In the genomic region with DNA sequence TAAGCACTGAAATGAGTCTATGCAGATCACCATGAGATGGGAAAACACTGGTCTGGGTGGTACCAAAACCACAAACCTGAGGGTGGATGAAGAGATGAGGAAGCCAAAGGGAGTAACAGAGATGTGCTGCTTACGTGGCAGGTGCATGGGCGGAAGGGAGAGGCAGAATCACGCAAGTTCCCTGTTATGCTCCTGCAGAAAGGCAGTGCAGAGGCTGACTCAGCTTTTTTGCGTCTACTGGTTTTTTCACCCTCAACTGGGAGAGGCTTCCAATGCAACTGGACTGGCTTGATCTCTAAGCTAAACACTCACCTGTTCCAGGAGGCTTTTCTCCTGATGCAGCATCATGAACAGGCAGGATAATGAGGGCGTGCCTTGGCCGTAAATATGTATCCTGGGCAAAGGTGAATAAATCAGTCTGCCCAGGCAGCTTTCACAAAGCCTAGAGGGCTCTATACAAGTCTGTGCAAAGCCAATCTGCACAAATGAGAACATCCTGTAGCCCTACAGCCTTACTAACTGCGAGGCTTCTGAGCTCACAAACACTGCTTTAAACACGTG, we compare ENCODE assay signal across 8 cellular contexts.
DNase-seq lines count a peak whose midpoint lies in the region; ATAC-seq, FAIRE-seq and TF ChIP-seq lines count a peak whose summit lies in the region.

No MANE protein-coding gene starts in this region.

- H3K36me3 Mint-ChIP-seq in activated T-helper 1 cell treated with anti-CD3 and anti-CD28 coated beads, Interleukin-12 subunit alpha, Interleukin-12 subunit beta, Interleukin-2, Interleukin-4 antibody, amounts not matched to agents 30 ng/mL and 10 ng/mL and 1 ng/mL, durations not matched to agents 14 hours and 24 hours and 36 hours (ENCODE audit: low read depth): peaks cover 28% of the 10 kb centered on the region

- H3K9me3 ChIP-seq in small intestine (ENCODE audit: control insufficient read depth, low read depth): no peaks in the 10 kb centered on the region

- no peak for TF ChIP-seq POLR2A in NB4 (IDR thresholded peaks at IDR 0.05; ENCODE audit: extremely low read depth, insufficient read length)

- peak; percentile 32 for DNase-seq in NB4 (ENCODE audit: low read depth)
- DNase-seq in activated T-helper 1 cell treated with anti-CD3 and anti-CD28 coated beads, Interleukin-12 subunit alpha, Interleukin-12 subunit beta, Interleukin-2, Interleukin-4 antibody, amounts not matched to agents 30 ng/mL and 10 ng/mL and 1 ng/mL, durations not matched to agents 14 hours and 24 hours and 36 hours (ENCODE audit: low spot score): peak; percentile 59
- peak; percentile 99 for DNase-seq in small intestine
- DNase-seq in epidermal melanocyte (ENCODE audit: insufficient read length, low spot score): no peak
- DNase-seq in NCI-H1105 treated with DMSO at 0.1 percent for 48 hours (lab: John Stamatoyannopoulos, UW): no peak
- no peak for DNase-seq in NCI-H1436 treated with DMSO at 0.1 percent for 48 hours (lab: John Stamatoyannopoulos, UW)
- DNase-seq in SKM-1 treated with dmso at 0.1 percent for 144 hours (lab: John Stamatoyannopoulos, UW; ENCODE audit: unreplicated experiment): no peak

- H3K9me3 Mint-ChIP-seq in activated T-helper 1 cell treated with anti-CD3 and anti-CD28 coated beads, Interleukin-12 subunit alpha, Interleukin-12 subunit beta, Interleukin-2, Interleukin-4 antibody, amounts not matched to agents 30 ng/mL and 10 ng/mL and 1 ng/mL, durations not matched to agents 14 hours and 24 hours and 36 hours: peaks cover 5% of the 10 kb centered on the region

- H3K27me3 ChIP-seq in small intestine (ENCODE audit: control insufficient read depth in 2 of 2, insufficient read depth in 2 of 2, low read length in 2 of 2): no peaks in the 10 kb centered on the region

- H3K4me1 Mint-ChIP-seq in activated T-helper 1 cell treated with anti-CD3 and anti-CD28 coated beads, Interleukin-12 subunit alpha, Interleukin-12 subunit beta, Interleukin-2, Interleukin-4 antibody, amounts not matched to agents 30 ng/mL and 10 ng/mL and 1 ng/mL, durations not matched to agents 14 hours and 24 hours and 36 hours (ENCODE audit: low read depth): peaks cover 81% of the 10 kb centered on the region

- intact Hi-C loops in activated T-helper 1 cell treated with anti-CD3 and anti-CD28 coated beads, Interleukin-12 subunit alpha, Interleukin-12 subunit beta, Interleukin-2, Interleukin-4 antibody, amounts not matched to agents 30 ng/mL and 10 ng/mL and 1 ng/mL, durations not matched to agents 14 hours and 24 hours and 36 hours (cut with micrococcal nuclease): loop anchor here (1.0 to 2.0 kb wide), 7 partner anchors 8 to 325 kb away; no protein-coding TSS in a partner anchor

- no peak for FAIRE-seq in small intestine (lab: Jason Lieb, UNC)

- H3K27me3 Mint-ChIP-seq in activated T-helper 1 cell treated with anti-CD3 and anti-CD28 coated beads, Interleukin-12 subunit alpha, Interleukin-12 subunit beta, Interleukin-2, Interleukin-4 antibody, amounts not matched to agents 30 ng/mL and 10 ng/mL and 1 ng/mL, durations not matched to agents 14 hours and 24 hours and 36 hours (ENCODE audit: insufficient read depth): no peaks in the 10 kb centered on the region

- peak overlapping the region; percentile 88 to 90 for H3K27ac ChIP-seq in small intestine (ENCODE audit: low read depth in 1 of 2, low read length in 1 of 2)

- H3K27ac Mint-ChIP-seq in activated T-helper 1 cell treated with anti-CD3 and anti-CD28 coated beads, Interleukin-12 subunit alpha, Interleukin-12 subunit beta, Interleukin-2, Interleukin-4 antibody, amounts not matched to agents 30 ng/mL and 10 ng/mL and 1 ng/mL, durations not matched to agents 14 hours and 24 hours and 36 hours: peak overlapping the region; percentile 85

- peaks cover 2 to 11% of the 10 kb centered on the region in 2 donors for H3K4me1 ChIP-seq in small intestine (ENCODE audit: control insufficient read depth in 2 of 2, insufficient read depth in 1 of 2, low read depth in 1 of 2, low read length in 1 of 2)

- no peaks in the 10 kb centered on the region for H3K36me3 ChIP-seq in small intestine (ENCODE audit: control insufficient read depth in 2 of 2, insufficient read depth in 2 of 2, low read length in 2 of 2)

- ATAC-seq in GM21390 (IDR thresholded peaks at IDR 0.05; ENCODE audit: unreplicated experiment): peak; percentile 27

- H3K4me3 ChIP-seq in NB4 (ENCODE audit: low read depth, low read length) (no peak overlapping the region), small intestine (ENCODE audit: low read depth in 1 of 2, low read length in 2 of 2) (no peak overlapping the region)

- 10 to 53% (median 33%) methylated on average over 8 of the region's 8 CpGs for WGBS in small intestine, 3 donors

- TF ChIP-seq CTCF in NB4 (IDR thresholded peaks at IDR 0.05; ENCODE audit: low read depth, low read length): no peak

- H3K4me3 Mint-ChIP-seq in activated T-helper 1 cell treated with anti-CD3 and anti-CD28 coated beads, Interleukin-12 subunit alpha, Interleukin-12 subunit beta, Interleukin-2, Interleukin-4 antibody, amounts not matched to agents 30 ng/mL and 10 ng/mL and 1 ng/mL, durations not matched to agents 14 hours and 24 hours and 36 hours: peak overlapping the region; percentile 63

Comparison
In these comparisons a context has a peak if more than half of its experiments do, and no peak if none do; other contexts are left out.
1. DNase-seq: peak in NB4 (single experiment), activated T-helper 1 cell treated with anti-CD3 and anti-CD28 coated beads, Interleukin-12 subunit alpha, Interleukin-12 subunit beta, Interleukin-2, Interleukin-4 antibody, amounts not matched to agents 30 ng/mL and 10 ng/mL and 1 ng/mL, durations not matched to agents 14 hours and 24 hours and 36 hours (single experiment) and small intestine (single experiment); none in epidermal melanocyte (single experiment), NCI-H1105 treated with DMSO at 0.1 percent for 48 hours (single experiment), NCI-H1436 treated with DMSO at 0.1 percent for 48 hours (single experiment) and SKM-1 treated with dmso at 0.1 percent for 144 hours (single experiment).